In the genomic region with DNA sequence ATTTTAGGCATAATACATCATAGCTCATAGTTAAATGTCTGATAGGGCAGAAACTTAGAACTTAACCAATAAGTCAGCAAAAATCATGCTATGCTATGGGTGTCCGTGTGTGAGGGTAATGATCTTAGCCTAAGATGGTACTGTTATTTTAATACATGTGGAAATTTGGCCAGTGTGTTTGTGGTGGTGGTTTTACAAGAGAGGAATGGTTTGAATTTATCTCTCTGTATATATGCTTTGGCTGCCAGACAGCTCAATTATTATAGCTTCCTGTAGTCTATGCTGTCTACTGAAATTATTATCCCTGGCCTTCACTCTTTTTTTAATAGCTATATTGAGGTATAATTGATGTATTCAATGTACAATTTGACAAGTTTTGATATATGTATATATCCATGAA, we compare ENCODE assay signal across 24 cellular contexts.
"Had no signal": no experiment of that assay in that cellular context is flagged by ENCODE, and none has a peak within 500 bp of the region (broad histone marks: within the 10 kb centered on the region; RNA-seq: fewer than 3 reads in every experiment).

No MANE protein-coding gene starts in this region.

- H3K79me2 ChIP-seq: parathyroid adenoma had no signal

- H3K4me2 ChIP-seq: smooth muscle cell had no signal

- H3K9me3 ChIP-seq: gastrocnemius medialis, lower lobe of right lung, mucosa of descending colon, neutrophil, stomach, thyroid gland, vagina had no signal

- H3K9ac ChIP-seq: parathyroid adenoma had no signal

- H3K36me3 ChIP-seq: gastrocnemius medialis, lower lobe of right lung, neutrophil, stomach, thyroid gland, vagina had no signal

- ATAC-seq: gastrocnemius medialis; left ventricle myocardium superior; lower lobe of right lung; mucosa of descending colon; natural killer cell treated with Interleukin-12 subunit alpha and Interleukin-12 subunit beta and Interleukin-15 and Interleukin-18, amount 100 ng/mL, for 72 hours; sciatic nerve had no signal

- H2AFZ ChIP-seq: parathyroid adenoma had no signal

- H3K4me1 ChIP-seq: lower lobe of right lung, parathyroid adenoma, stomach, vagina had no signal

- FAIRE-seq: keratinocyte had no signal

- DNase-seq: dorsolateral prefrontal cortex; effector CD4-positive, alpha-beta T cell; foreskin fibroblast; gastrocnemius medialis; head of caudate nucleus; left ventricle myocardium superior; lower lobe of right lung; mucosa of descending colon; naive B cell; stimulated activated CD4-positive, alpha-beta T cell treated with anti-CD3 and anti-CD28 coated beads, Interleukin-12 subunit alpha, Interleukin-12 subunit beta, amount 100 ng/mL, for 4 hours; stimulated activated CD4-positive, alpha-beta T cell treated with anti-CD3 and anti-CD28 coated beads, Interleukin-1b, Interleukin-23, amount 100 ng/mL, for 48 hours; stimulated activated CD4-positive, alpha-beta T cell treated with anti-CD3 and anti-CD28 coated beads, Interleukin-4, amount 100 ng/mL, for 1 hour; stimulated activated CD8-positive, alpha-beta memory T cell treated with anti-CD3 and anti-CD28 coated beads, Interleukin-4, amount 100 ng/mL, for 48 hours; stimulated activated naive CD4-positive, alpha-beta T cell treated with Interleukin-2 at 50 U/mL for 16 hours; stomach; thyroid gland; trophoblast cell had no signal

- H3K27me3 ChIP-seq: dorsolateral prefrontal cortex, gastrocnemius medialis, neutrophil, stomach, thyroid gland, vagina had no signal

- H3K4me3 ChIP-seq: dorsolateral prefrontal cortex, gastrocnemius medialis, lower lobe of right lung, mucosa of descending colon, smooth muscle cell, stomach, thyroid gland, vagina had no signal

- H3K27ac ChIP-seq: dorsolateral prefrontal cortex, gastrocnemius medialis, lower lobe of right lung, neutrophil, parathyroid adenoma, stomach, thyroid gland, vagina had no signal
